9 cellular contexts compared by ENCODE assay signal in genomic region chr1:156896490-156897033, GRCh38. TPM values are rescaled to one million over a fixed set of nuclear protein-coding genes. Genes with fewer than 3 reads are reported as not detected.
DNase-seq lines count a peak whose midpoint lies in the region; ATAC-seq, FAIRE-seq and TF ChIP-seq lines count a peak whose summit lies in the region.
"Had no signal": no experiment of that assay in that cellular context is flagged by ENCODE, and none has a peak within 500 bp of the region (broad histone marks: within the 10 kb centered on the region; RNA-seq: fewer than 3 reads in every experiment).

No MANE protein-coding gene starts in this region.

- H2BK5ac ChIP-seq in H1 (ENCODE audit: low read depth, low read length) (peak overlapping the region; percentile 16; the same call in 1 of the 2 replicates), mesendoderm (ENCODE audit: low read length) (no peak overlapping the region)

- CTCF ChIA-PET in H1 (lab: Charles Lee; ENCODE audit: partially characterized antibody) = interaction anchor here (1.0 to 31.4 kb wide), 8 partner anchors 9 to 65 kb away, joined by 3 to 719 read pairs (median 6); partner anchors contain the start of genes INSRR, LRRC71 and NTRK1

- peak; percentile 96 for DNase-seq in AG08395 (ENCODE audit: low spot score)
- DNase-seq in H1 (ENCODE audit: low read depth in 1 of 2, low spot score in 2 of 2) = peak in 1 of 2 experiments; percentile 63
- peak; percentile 93 for DNase-seq in mesendoderm
- DNase-seq in T-helper 9 cell = no peak
- DNase-seq in activated CD8-positive, alpha-beta memory T cell treated with anti-CD3 and anti-CD28 coated beads, Interleukin-2, amount 50 U/mL, for 48 hours = no peak
- DNase-seq in stimulated activated naive B cell treated with anti-CD40 and anti-IgM and Interleukin-4, amounts not matched to agents 10 μg/mL and 1 μg/mL and 100 μg/mL, for 72 hours = no peak

- WGBS in H1 (ENCODE audit: extremely low coverage in 1 of 2, insufficient coverage in 1 of 2, insufficient read length in 1 of 2, insufficient replicate concordance in 2 of 2, low coverage in 1 of 2, low lambda C conversion rate in 2 of 2, missing lambda C conversion rate in 1 of 2), 2 experiments = 86% methylated on average over 16 of the region's 16 CpGs; no CpG with 5 or more reads in 1 of the 2 experiments
- no CpG with 5 or more reads among the region's 16 CpGs for WGBS in mesendoderm (ENCODE audit: extremely low coverage, insufficient coverage, low lambda C conversion rate)

- H3K4me3 Mint-ChIP-seq in stimulated activated naive B cell treated with anti-CD40 and anti-IgM and Interleukin-4, amounts not matched to agents 10 μg/mL and 1 μg/mL and 100 μg/mL, for 72 hours = no peak overlapping the region
- H3K4me3 Mint-ChIP-seq: naive thymus-derived CD8-positive, alpha-beta T cell had no signal

- no peak overlapping the region for H2AFZ ChIP-seq in H1 (ENCODE audit: low read length)

- H4K20me1 ChIP-seq in H1 (replicated peaks in 1 of 2; ENCODE audit: control insufficient read depth in 1 of 2, insufficient read depth in 2 of 2, low read length in 2 of 2) = no peaks in the 10 kb centered on the region

- peaks cover 2% of the 10 kb centered on the region; the same call in 1 of the 2 replicates for H3K23me2 ChIP-seq in H1 (ENCODE audit: low read depth, low read length)

- TF ChIP-seq CTCF in H1 (IDR thresholded peaks at IDR 0.05; ENCODE audit: control extremely low read depth in 1 of 3, insufficient read depth in 1 of 3, low read depth in 1 of 3, low read length in 3 of 3) = no peak

- H3K4me2 ChIP-seq in H1 (ENCODE audit: insufficient read depth in 1 of 2, low read depth in 2 of 2, low read length in 2 of 2) (no peak overlapping the region; a peak in 1 of 4 replicates), mesendoderm (ENCODE audit: low read length) (no peak overlapping the region)

- peaks cover 3 to 13% of the 10 kb centered on the region in 2 donors for H3K4me1 Mint-ChIP-seq in stimulated activated naive B cell treated with anti-CD40 and anti-IgM and Interleukin-4, amounts not matched to agents 10 μg/mL and 1 μg/mL and 100 μg/mL, for 72 hours

- no peak for FAIRE-seq in H1 (lab: Jason Lieb, UNC)

- H3K18ac ChIP-seq in H1 (ENCODE audit: extremely low read depth, low read length) (peak overlapping the region; percentile 75; the same call in 1 of the 2 replicates), mesendoderm (ENCODE audit: low read length) (no peak overlapping the region)

- H2BK15ac ChIP-seq in H1 (ENCODE audit: low read length) (no peak overlapping the region), mesendoderm (replicated peaks; ENCODE audit: low read depth) (no peak overlapping the region)

- H3K27me3 Mint-ChIP-seq in stimulated activated naive B cell treated with anti-CD40 and anti-IgM and Interleukin-4, amounts not matched to agents 10 μg/mL and 1 μg/mL and 100 μg/mL, for 72 hours = peaks cover 51 to 84% of the 10 kb centered on the region in 2 donors

- no peaks in the 10 kb centered on the region for H3K36me3 ChIP-seq in H1 (ENCODE audit: control insufficient read depth in 2 of 4, insufficient read depth in 4 of 4, low read length in 3 of 4)
- no peaks in the 10 kb centered on the region for H3K36me3 ChIP-seq in mesendoderm (ENCODE audit: control insufficient read depth, insufficient read depth, low read length)

- H2BK20ac ChIP-seq in H1 (ENCODE audit: low read length) = no peak overlapping the region

- H4K8ac ChIP-seq in H1 (ENCODE audit: extremely low read depth, insufficient read depth, low read length) = no peak overlapping the region; the same call in 1 of the 2 replicates
- H4K8ac ChIP-seq in mesendoderm (ENCODE audit: low read depth, low read length) = no peak overlapping the region

- no peak overlapping the region for H3K14ac ChIP-seq in H1 (ENCODE audit: insufficient read length)

- H3K9me3 ChIP-seq in H1 (ENCODE audit: insufficient read depth in 2 of 2, low read depth in 1 of 2, low read length in 1 of 2) = no peaks in the 10 kb centered on the region

- H3K79me2 ChIP-seq in H1 (ENCODE audit: control insufficient read depth in 1 of 2, insufficient read depth in 2 of 2, low read length in 2 of 2) (no peaks in the 10 kb centered on the region), mesendoderm (ENCODE audit: control insufficient read depth, insufficient read depth, low read length) (no peaks in the 10 kb centered on the region)

- H3K27ac ChIP-seq in H1 (ENCODE audit: low read depth, low read length) (no peak overlapping the region), mesendoderm (ENCODE audit: low read depth, low read length) (no peak overlapping the region)

- no peak overlapping the region for H2BK120ac ChIP-seq in H1 (replicated peaks; ENCODE audit: low read depth, low read length)
- no peak overlapping the region for H2BK120ac ChIP-seq in mesendoderm (ENCODE audit: low read depth, low read length)

- POLR2A ChIA-PET in H1 (lab: Charles Lee; ENCODE audit: partially characterized antibody) = interaction anchor here (1.3 kb wide), 1 partner anchor 9 kb away, joined by 3 read pairs; no protein-coding TSS in a partner anchor

- no peaks in the 10 kb centered on the region for H3K9me3 Mint-ChIP-seq in stimulated activated naive B cell treated with anti-CD40 and anti-IgM and Interleukin-4, amounts not matched to agents 10 μg/mL and 1 μg/mL and 100 μg/mL, for 72 hours
- H3K9me3 Mint-ChIP-seq: naive thymus-derived CD8-positive, alpha-beta T cell had no signal

- H2BK12ac ChIP-seq in H1 (ENCODE audit: low read depth, low read length) = peak overlapping the region; percentile 39; the same call in 1 of the 2 replicates

- H3K23ac ChIP-seq in H1 (ENCODE audit: insufficient read length) = no peak overlapping the region
- no peak overlapping the region for H3K23ac ChIP-seq in mesendoderm (ENCODE audit: low read length)

- H3K9ac ChIP-seq in H1 (replicated peaks in 1 of 4; ENCODE audit: extremely low read depth in 1 of 4, low read depth in 3 of 4, low read length in 3 of 4) (no peak overlapping the region), mesendoderm (ENCODE audit: low read length) (no peak overlapping the region)

- ATAC-seq in GM21576 (IDR thresholded peaks at IDR 0.05; ENCODE audit: unreplicated experiment) = no peak
- no peak for ATAC-seq in stimulated activated naive B cell treated with anti-CD40 and anti-IgM and Interleukin-4, amounts not matched to agents 10 μg/mL and 1 μg/mL and 100 μg/mL, for 72 hours (replicated peaks)
- ATAC-seq: naive thymus-derived CD8-positive, alpha-beta T cell had no signal

- no peak overlapping the region for H3K27ac Mint-ChIP-seq in stimulated activated naive B cell treated with anti-CD40 and anti-IgM and Interleukin-4, amounts not matched to agents 10 μg/mL and 1 μg/mL and 100 μg/mL, for 72 hours

- H3K36me3 Mint-ChIP-seq in stimulated activated naive B cell treated with anti-CD40 and anti-IgM and Interleukin-4, amounts not matched to agents 10 μg/mL and 1 μg/mL and 100 μg/mL, for 72 hours = no peaks in the 10 kb centered on the region
- H3K36me3 Mint-ChIP-seq: naive thymus-derived CD8-positive, alpha-beta T cell had no signal

- peaks cover 0 to 10% (median 5%) of the 10 kb centered on the region in 4 experiments; a peak in 4 of 7 replicates for H3K4me1 ChIP-seq in H1 (replicated peaks in 1 of 4; ENCODE audit: control insufficient read depth in 3 of 4, insufficient read depth in 4 of 4, low read length in 3 of 4)
- H3K4me1 ChIP-seq in mesendoderm (ENCODE audit: control insufficient read depth, low read depth, low read length) = no peaks in the 10 kb centered on the region

- TF ChIP-seq RAD21 in Ishikawa (IDR thresholded peaks at IDR 0.05; ENCODE audit: low read depth) = no peak
- TF ChIP-seq RAD21 in H1 (IDR thresholded peaks at IDR 0.05 in 1 of 2, conservative IDR thresholded peaks at IDR 0.05 in 1 of 2; ENCODE audit: low read depth in 2 of 2, low read length in 2 of 2) = no peak

- H3K79me1 ChIP-seq in H1 (ENCODE audit: low read depth, low read length) = no peaks in the 10 kb centered on the region
- H3K79me1 ChIP-seq in mesendoderm (ENCODE audit: low read length) = no peaks in the 10 kb centered on the region

- H3K4me3 ChIP-seq in H1 (ENCODE audit: extremely low read depth in 1 of 4, insufficient read depth in 2 of 4, low read depth in 3 of 4, low read length in 4 of 4) (no peak overlapping the region), mesendoderm (ENCODE audit: low read length) (no peak overlapping the region)

- TF ChIP-seq EP300 in Ishikawa (IDR thresholded peaks at IDR 0.05; ENCODE audit: borderline replicate concordance) (no peak), H1 (IDR thresholded peaks at IDR 0.05; ENCODE audit: borderline replicate concordance in 1 of 2, low read depth in 2 of 2, low read length in 2 of 2) (no peak)

- H4K5ac ChIP-seq in H1 (ENCODE audit: insufficient read length, low read depth, low read length) (no peak overlapping the region), mesendoderm (ENCODE audit: low read length) (no peak overlapping the region)

- H2AK5ac ChIP-seq in H1 (ENCODE audit: low read depth, low read length) (no peak overlapping the region), mesendoderm (ENCODE audit: low read length) (no peak overlapping the region)

- H3K4ac ChIP-seq in H1 (replicated peaks; ENCODE audit: insufficient read length, low read depth, low read length) (no peak overlapping the region), mesendoderm (ENCODE audit: low read depth, low read length) (no peak overlapping the region)

- no peak overlapping the region for H4K91ac ChIP-seq in H1 (replicated peaks; ENCODE audit: insufficient read length, low read length)

- no peak for TF ChIP-seq POLR2A in H1 (IDR thresholded peaks at IDR 0.05; ENCODE audit: control extremely low read depth in 1 of 2, low read depth in 2 of 2, low read length in 2 of 2)

- no peak overlapping the region for H3K56ac ChIP-seq in H1 (replicated peaks; ENCODE audit: insufficient read length, low read depth, low read length)
- H3K56ac ChIP-seq in mesendoderm (ENCODE audit: low read length) = peak overlapping the region; percentile 0

- H3K27me3 ChIP-seq in H1 (replicated peaks in 1 of 4; ENCODE audit: control insufficient read depth in 3 of 4, extremely low read depth in 1 of 4, insufficient read depth in 3 of 4, low read length in 3 of 4) (peaks cover 8 to 40% (median 35%) of the 10 kb centered on the region in 4 experiments), mesendoderm (ENCODE audit: insufficient read depth, low read length, poor library complexity) (no peaks in the 10 kb centered on the region)

RNA-seq across cellular contexts. Expression of gene PEAR1, which starts 3.0 kb away (rescaled TPM):
- 0.71 and 0.82 TPM in 2 replicates for total RNA-seq in H1 (2021; fragmentation: NEBNext Ultra II Directional; extraction: Animal tissue kit (Norgen Biotek cat#: 25700))
- polyA plus RNA-seq in H1 (2011; rRNA removed) = 0.63 and 0.77 TPM in 2 replicates
- polyA plus RNA-seq in H1 (2011; cell fraction: cytosol; rRNA removed) = 0.44 TPM
- polyA plus RNA-seq in H1 (2011; cell fraction: nucleus; rRNA removed) = 3.3 TPM
- polyA plus RNA-seq in H1 (2012, experiment 1 of 2) = 0.26 to 0.88 TPM (median 0.65 TPM) in 4 replicates
- 0.39 TPM for polyA plus RNA-seq in H1 (2012, experiment 2 of 2)
- 0.53 TPM for polyA plus RNA-seq in H1 (2013, experiment 1 of 2)
- 0.42 TPM for polyA plus RNA-seq in H1 (2013, experiment 2 of 2)
- 0.13 and 0.22 TPM in 2 replicates for polyA minus RNA-seq in H1 (2011; rRNA and poly(A)+ RNA removed)
- 0.37 TPM for polyA minus RNA-seq in H1 (2011; cell fraction: cytosol; rRNA and poly(A)+ RNA removed)
- polyA minus RNA-seq in H1 (2011; cell fraction: nucleus; rRNA and poly(A)+ RNA removed) = 1.5 TPM
- 0.46 TPM for polyA plus RNA-seq in mesendoderm (2013, experiment 1 of 2)
- polyA plus RNA-seq in mesendoderm (2013, experiment 2 of 2) = 0.39 TPM
- polyA plus RNA-seq: naive thymus-derived CD8-positive, alpha-beta T cell had no signal

RNA-seq across cellular contexts. Expression of gene LRRC71, which starts 23.9 kb away (rescaled TPM):
- total RNA-seq in H1 (2021; fragmentation: NEBNext Ultra II Directional; extraction: Animal tissue kit (Norgen Biotek cat#: 25700)) = not detected in 2 replicates
- polyA plus RNA-seq in H1 (2011; rRNA removed) = 0.05 and 0.16 TPM in 2 replicates
- 0.27 TPM for polyA plus RNA-seq in H1 (2011; cell fraction: cytosol; rRNA removed)
- polyA plus RNA-seq in H1 (2011; cell fraction: nucleus; rRNA removed) = 0.46 TPM
- polyA plus RNA-seq in H1 (2012, experiment 1 of 2) = 0.12 to 0.59 TPM (median 0.31 TPM) in 4 replicates
- not detected for polyA plus RNA-seq in H1 (2012, experiment 2 of 2)
- polyA plus RNA-seq in H1 (2013, experiment 1 of 2) = 0.12 TPM
- polyA plus RNA-seq in H1 (2013, experiment 2 of 2) = 0.11 TPM
- polyA minus RNA-seq in H1 (2011; rRNA and poly(A)+ RNA removed) = 0.24 TPM in 1 of 2 replicates, not detected in the other
- polyA minus RNA-seq in H1 (2011; cell fraction: cytosol; rRNA and poly(A)+ RNA removed) = not detected
- polyA minus RNA-seq in H1 (2011; cell fraction: nucleus; rRNA and poly(A)+ RNA removed) = not detected
- not detected for polyA plus RNA-seq in mesendoderm (2013, experiment 1 of 2)
- polyA plus RNA-seq in mesendoderm (2013, experiment 2 of 2) = 0.14 TPM
- total RNA-seq: naive thymus-derived CD8-positive, alpha-beta T cell had no signal
- polyA plus RNA-seq: naive thymus-derived CD8-positive, alpha-beta T cell had no signal

RNA-seq across cellular contexts. Expression of gene NTRK1, which starts 35.9 kb away (rescaled TPM):
- total RNA-seq in H1 (2021; fragmentation: NEBNext Ultra II Directional; extraction: Animal tissue kit (Norgen Biotek cat#: 25700)) = 0.24 and 0.27 TPM in 2 replicates
- 0.12 and 0.13 TPM in 2 replicates for polyA plus RNA-seq in H1 (2011; rRNA removed)
- polyA plus RNA-seq in H1 (2011; cell fraction: cytosol; rRNA removed) = 0.06 TPM
- polyA plus RNA-seq in H1 (2011; cell fraction: nucleus; rRNA removed) = 0.74 TPM
- polyA plus RNA-seq in H1 (2012, experiment 1 of 2) = 0.05 to 0.15 TPM (median 0.13 TPM) in 3 of 4 replicates, not detected in the other
- polyA plus RNA-seq in H1 (2012, experiment 2 of 2) = 0.05 TPM
- 0.18 TPM for polyA plus RNA-seq in H1 (2013, experiment 1 of 2)
- 0.06 TPM for polyA plus RNA-seq in H1 (2013, experiment 2 of 2)
- 0.12 and 0.13 TPM in 2 replicates for polyA minus RNA-seq in H1 (2011; rRNA and poly(A)+ RNA removed)
- not detected for polyA minus RNA-seq in H1 (2011; cell fraction: cytosol; rRNA and poly(A)+ RNA removed)
- polyA minus RNA-seq in H1 (2011; cell fraction: nucleus; rRNA and poly(A)+ RNA removed) = not detected
- 0.04 TPM for polyA plus RNA-seq in mesendoderm (2013, experiment 1 of 2)
- polyA plus RNA-seq in mesendoderm (2013, experiment 2 of 2) = 0.03 TPM
- total RNA-seq: naive thymus-derived CD8-positive, alpha-beta T cell had no signal

RNA-seq across cellular contexts. Expression of gene INSRR, which starts 37.6 kb away (rescaled TPM):
- total RNA-seq in H1 (2021; fragmentation: NEBNext Ultra II Directional; extraction: Animal tissue kit (Norgen Biotek cat#: 25700)) = not detected in 2 replicates
- 0.02 TPM in 2 replicates for polyA plus RNA-seq in H1 (2011; rRNA removed)
- polyA plus RNA-seq in H1 (2011; cell fraction: cytosol; rRNA removed) = not detected
- 0.17 TPM for polyA plus RNA-seq in H1 (2011; cell fraction: nucleus; rRNA removed)
- polyA plus RNA-seq in H1 (2012, experiment 1 of 2) = 0.03 to 0.04 TPM in 2 of 4 replicates, not detected in the others
- 0.03 TPM for polyA plus RNA-seq in H1 (2012, experiment 2 of 2)
- not detected for polyA plus RNA-seq in H1 (2013, experiment 1 of 2)
- under 0.01 TPM for polyA plus RNA-seq in H1 (2013, experiment 2 of 2)
- polyA minus RNA-seq in H1 (2011; rRNA and poly(A)+ RNA removed) = 0.07 TPM in 1 of 2 replicates, not detected in the other
- polyA minus RNA-seq in H1 (2011; cell fraction: cytosol; rRNA and poly(A)+ RNA removed) = not detected
- 0.10 TPM for polyA minus RNA-seq in H1 (2011; cell fraction: nucleus; rRNA and poly(A)+ RNA removed)
- not detected for polyA plus RNA-seq in mesendoderm (2013, experiment 1 of 2)
- polyA plus RNA-seq in mesendoderm (2013, experiment 2 of 2) = under 0.01 TPM
- total RNA-seq: naive thymus-derived CD8-positive, alpha-beta T cell had no signal
- polyA plus RNA-seq: naive thymus-derived CD8-positive, alpha-beta T cell had no signal

Comparison
In these comparisons a context has a peak if more than half of its experiments do, and no peak if none do; other contexts are left out.
1. DNase-seq: peak in AG08395 (single experiment) and mesendoderm (single experiment); none in T-helper 9 cell (single experiment), activated CD8-positive, alpha-beta memory T cell treated with anti-CD3 and anti-CD28 coated beads, Interleukin-2, amount 50 U/mL, for 48 hours (single experiment) and stimulated activated naive B cell treated with anti-CD40 and anti-IgM and Interleukin-4, amounts not matched to agents 10 μg/mL and 1 μg/mL and 100 μg/mL, for 72 hours (single experiment).